In the genomic region with DNA sequence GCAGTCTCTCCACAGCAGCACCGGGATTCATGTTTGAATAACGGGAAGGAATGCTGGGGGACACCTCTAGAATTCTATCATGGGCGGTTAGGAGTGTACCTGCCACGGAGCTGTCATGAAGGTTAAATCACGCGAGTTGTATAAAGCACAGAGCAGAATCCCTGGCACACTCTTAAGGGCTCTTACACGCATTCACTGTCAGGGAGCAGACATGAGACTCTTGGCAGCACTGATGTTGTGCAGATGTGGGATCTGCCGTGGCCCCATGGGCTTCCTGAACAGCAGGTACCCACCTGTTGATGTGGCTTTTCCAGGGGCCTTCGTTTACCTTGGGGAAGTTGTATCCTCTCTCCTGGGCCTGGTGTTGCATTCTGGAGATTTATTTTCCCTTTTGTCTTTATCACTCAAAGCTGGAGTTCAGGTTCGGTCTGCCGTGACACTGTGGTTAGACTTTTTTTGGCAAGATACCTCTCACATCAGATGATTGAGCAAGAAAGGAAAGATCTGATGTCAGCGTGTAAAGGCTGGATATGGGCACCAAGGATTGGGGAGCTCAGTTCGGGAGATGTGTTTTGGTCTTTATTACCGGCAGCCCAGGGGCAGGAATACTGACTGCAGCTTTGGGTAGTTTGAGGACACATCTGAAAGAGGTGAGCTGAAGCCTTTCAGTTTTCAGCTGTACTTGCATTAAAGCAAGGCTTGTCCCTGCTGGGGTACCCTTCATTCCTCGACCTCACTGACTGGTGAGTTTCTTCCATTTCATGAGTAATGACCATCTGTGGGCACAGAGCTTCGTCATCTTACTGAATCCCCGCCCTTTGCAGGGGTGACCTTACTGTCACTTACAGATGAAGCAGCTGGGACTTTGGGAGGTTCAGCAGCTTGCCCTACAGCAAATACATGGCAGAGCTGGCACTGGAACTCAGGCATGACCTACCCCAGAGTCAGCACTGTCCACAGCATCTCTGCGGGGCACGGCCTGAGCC, we compare ENCODE assay signal across 11 cellular contexts. TPM values are rescaled to one million over a fixed set of nuclear protein-coding genes. Genes with fewer than 3 reads are reported as not detected.
DNase-seq lines count a peak whose midpoint lies in the region; TF ChIP-seq lines count a peak whose summit lies in the region.
"Had no signal": no experiment of that assay in that cellular context is flagged by ENCODE, and none has a peak within 500 bp of the region (broad histone marks: within the 10 kb centered on the region; RNA-seq: fewer than 3 reads in every experiment).

No MANE protein-coding gene starts in this region.

- H2AFZ ChIP-seq in ACC112 (ENCODE audit: low read length, unreplicated experiment), result no peak overlapping the region

- TF ChIP-seq POLR2A in sigmoid colon (IDR thresholded peaks at IDR 0.05), result no peak

- H3K4me3 ChIP-seq in ACC112 (ENCODE audit: low read depth, low read length), result no peak overlapping the region
- no peak overlapping the region for H3K4me3 ChIP-seq in cardiac fibroblast (replicated peaks in 1 of 2; ENCODE audit: low read depth in 2 of 2, low read length in 2 of 2)
- no peak overlapping the region for H3K4me3 ChIP-seq in WERI-Rb-1 (ENCODE audit: low read depth, low read length)
- H3K4me3 ChIP-seq in sigmoid colon, result no peak overlapping the region
- H3K4me3 ChIP-seq: SJCRH30 had no signal

- intact Hi-C loops in sigmoid colon (cut with DNase I), result no loop called here

- H3K79me2 ChIP-seq in ACC112 (ENCODE audit: control insufficient read depth, insufficient read depth, low read length, unreplicated experiment), result no peaks in the 10 kb centered on the region

- no peak for TF ChIP-seq CTCF in cardiac fibroblast (IDR thresholded peaks at IDR 0.05; ENCODE audit: low read depth, low read length)
- no peak for TF ChIP-seq CTCF in WERI-Rb-1 (IDR thresholded peaks at IDR 0.05; ENCODE audit: low read depth, low read length)
- no peak for TF ChIP-seq CTCF in sigmoid colon (IDR thresholded peaks at IDR 0.05)

- H3K27me3 ChIP-seq in ACC112 (ENCODE audit: insufficient read depth, low read length), result no peaks in the 10 kb centered on the region
- no peaks in the 10 kb centered on the region for H3K27me3 ChIP-seq in WERI-Rb-1 (ENCODE audit: insufficient read depth, low read depth, severe bottlenecking)
- no peaks in the 10 kb centered on the region for H3K27me3 ChIP-seq in sigmoid colon
- H3K27me3 ChIP-seq: neutrophil, SJCRH30 had no signal

- H3K9me3 ChIP-seq in WERI-Rb-1 (ENCODE audit: severe bottlenecking), result no peaks in the 10 kb centered on the region
- no peaks in the 10 kb centered on the region for H3K9me3 ChIP-seq in sigmoid colon
- H3K9me3 ChIP-seq: neutrophil, SJCRH30 had no signal

- peak overlapping the region; percentile 26; the same call in 1 of the 2 replicates for H3K27ac ChIP-seq in ACC112 (ENCODE audit: low read depth, low read length)
- no peak overlapping the region for H3K27ac ChIP-seq in WERI-Rb-1
- H3K27ac ChIP-seq in sigmoid colon, result peak overlapping the region in 1 of 4 donors; percentile 54
- H3K27ac ChIP-seq: neutrophil, SJCRH30 had no signal

- H3K36me3 ChIP-seq in ACC112 (ENCODE audit: insufficient read depth, low read length) (peaks cover 15% of the 10 kb centered on the region), WERI-Rb-1 (peaks cover 65% of the 10 kb centered on the region), sigmoid colon (peaks cover 11 to 74% (median 27%) of the 10 kb centered on the region in 4 donors)

- WGBS in sigmoid colon, 2 donors, result 89 to 92% methylated on average over 19 of the region's 19 CpGs

- DNase-seq in GM03348 (ENCODE audit: low spot score) (peak; percentile 73), cardiac fibroblast (ENCODE audit: low read depth in 2 of 2) (peak; percentile 42 to 48), myocyte (ENCODE audit: low read depth) (peak; percentile 49), WERI-Rb-1 (no peak), NCI-H748 treated with DMSO at 0.1 percent for 48 hours (lab: John Stamatoyannopoulos, UW) (no peak), sigmoid colon (no peak), NCI-H146 (lab: John Stamatoyannopoulos, UW) (no peak)
- DNase-seq: DMS53, SJCRH30 had no signal

- TF ChIP-seq EP300 in sigmoid colon (IDR thresholded peaks at IDR 0.05), result no peak

- H3K4me1 ChIP-seq in ACC112 (ENCODE audit: control insufficient read depth, insufficient read depth, low read length, unreplicated experiment) (peaks cover 45% of the 10 kb centered on the region), sigmoid colon (peaks cover 0 to 26% (median 17%) of the 10 kb centered on the region in 4 donors)

RNA-seq across cellular contexts. Expression of a gene that starts 19.3 kb away (rescaled TPM):
- 22.1 and 22.6 TPM in 2 replicates for total RNA-seq in myocyte
- polyA plus RNA-seq in myocyte (2012), result 25.2 TPM
- total RNA-seq in sigmoid colon, result 10 to 100 TPM in 1 of 4 donors, 1 to 10 TPM in 3; 5.0 to 11.1 (median 7.6) TPM
- polyA plus RNA-seq in sigmoid colon, result 10 to 100 TPM; 10.4 to 16.4 (median 16.2) TPM

RNA-seq across cellular contexts. Expression of a gene that starts 19.3 kb away (rescaled TPM):
- total RNA-seq in myocyte, result 24.6 and 26.3 TPM in 2 replicates
- 11.7 TPM for polyA plus RNA-seq in myocyte (2012)
- 10 to 100 TPM; 10.3 to 16.6 (median 12.4) TPM for total RNA-seq in sigmoid colon
- 1 to 10 TPM; 5.1 to 9.0 (median 9.0) TPM for polyA plus RNA-seq in sigmoid colon

Comparison
In these comparisons a context has a peak if more than half of its experiments do, and no peak if none do; other contexts are left out.
1. DNase-seq: peak in GM03348 (single experiment), cardiac fibroblast (2 of 2) and myocyte (single experiment); none in WERI-Rb-1 (single experiment), NCI-H748 treated with DMSO at 0.1 percent for 48 hours (single experiment), sigmoid colon (single experiment) and NCI-H146 (single experiment).